8 cellular contexts compared by ENCODE assay signal in the genomic region with DNA sequence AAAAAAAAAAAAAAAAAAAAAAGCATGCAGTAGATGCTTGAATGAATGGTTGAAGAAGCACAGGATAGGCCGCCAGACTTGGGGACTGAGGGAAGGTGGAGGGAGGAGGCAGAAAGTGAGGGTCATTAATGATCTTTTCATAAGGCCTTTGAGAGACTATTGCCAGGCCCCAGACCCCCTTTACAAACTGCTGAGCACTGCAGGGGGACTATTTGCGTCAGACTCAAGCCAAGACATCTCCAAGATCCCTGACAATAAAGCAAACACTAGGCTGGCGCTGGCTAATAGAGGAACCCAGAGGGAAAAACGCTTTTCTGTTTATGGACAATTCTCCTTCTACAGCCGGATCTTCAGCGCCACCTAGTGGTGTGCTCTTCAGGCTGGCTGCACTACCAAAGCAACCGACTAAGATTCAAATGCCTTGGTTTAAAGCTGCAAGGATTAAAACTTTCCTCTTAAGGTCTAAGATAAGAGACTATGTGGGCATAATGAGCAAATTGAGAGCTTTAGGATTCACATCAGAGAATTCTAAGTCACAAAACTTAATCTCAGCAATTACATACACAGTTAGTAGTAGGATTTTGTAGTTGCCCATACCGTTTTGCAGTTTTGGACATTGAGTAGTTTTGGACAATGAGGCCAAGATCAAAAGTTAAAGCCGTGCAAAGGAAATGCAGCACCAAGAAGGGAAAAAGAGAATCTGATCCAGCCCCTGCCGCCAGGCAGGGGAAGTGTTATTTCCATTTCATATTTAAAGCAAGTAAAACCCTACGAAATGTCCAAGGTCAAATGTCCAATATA. TPM values are rescaled to one million over a fixed set of nuclear protein-coding genes. Genes with fewer than 3 reads are reported as not detected.
DNase-seq lines count a peak whose midpoint lies in the region; ATAC-seq and TF ChIP-seq lines count a peak whose summit lies in the region.

No MANE protein-coding gene starts in this region.

- H3K4me3 ChIP-seq in AG04449 (ENCODE audit: low read depth, low read length): no peak overlapping the region
- H3K4me3 ChIP-seq in PC-3 (ENCODE audit: low read length): no peak overlapping the region
- no peak overlapping the region for H3K4me3 ChIP-seq in fibroblast of lung (replicated peaks in 1 of 4; ENCODE audit: control extremely low read depth in 1 of 4, insufficient read depth in 1 of 4, low read depth in 3 of 4, low read length in 4 of 4)

- peak; percentile 87 for TF ChIP-seq CTCF in AG04449 (IDR thresholded peaks at IDR 0.05; ENCODE audit: insufficient read depth, low read length, missing control alignments)
- peak; percentile 96 for TF ChIP-seq CTCF in PC-3 (conservative IDR thresholded peaks at IDR 0.05; ENCODE audit: low read depth, low read length)
- TF ChIP-seq CTCF in fibroblast of lung (conservative IDR thresholded peaks at IDR 0.05 in 1 of 2, IDR thresholded peaks at IDR 0.05 in 1 of 2; ENCODE audit: low read depth in 1 of 2, low read length in 2 of 2): peak; percentile 99
- TF ChIP-seq CTCF in nephron progenitor cell (IDR thresholded peaks at IDR 0.05): peak; percentile 93

- H3K4me1 ChIP-seq in PC-3 (ENCODE audit: insufficient read depth, low read length): no peaks in the 10 kb centered on the region
- H3K4me1 ChIP-seq in fibroblast of lung (ENCODE audit: control insufficient read depth, extremely low read depth, insufficient read depth, low read length): no peaks in the 10 kb centered on the region

- H3K27ac ChIP-seq in PC-3 (ENCODE audit: low read length) (no peak overlapping the region), fibroblast of lung (ENCODE audit: insufficient read depth, low read length) (no peak overlapping the region), substantia nigra (ENCODE audit: low read depth, low read length, poor library complexity, severe bottlenecking) (no peak overlapping the region)

- H3K27me3 ChIP-seq in PC-3 (ENCODE audit: low read length): peaks cover 21% of the 10 kb centered on the region
- no peaks in the 10 kb centered on the region for H3K27me3 ChIP-seq in fibroblast of lung (ENCODE audit: control insufficient read depth, insufficient read depth, low read length)

- H3K36me3 Mint-ChIP-seq in activated T-cell treated with anti-CD3 and anti-CD28 coated beads, Interleukin-2, amount 50 U/mL, for 4 hours (ENCODE audit: insufficient read depth): no peaks in the 10 kb centered on the region
- no peaks in the 10 kb centered on the region for H3K36me3 Mint-ChIP-seq in nephron progenitor cell (ENCODE audit: low read depth)

- no peak overlapping the region for H3K27ac Mint-ChIP-seq in nephron progenitor cell

- intact Hi-C loops in PC-3 (cut with micrococcal nuclease): loop anchor here (2.0 to 10.0 kb wide), 5 partner anchors 117 to 807 kb away; a partner anchor contains a TSS

- CTCF ChIA-PET in AG04449 (lab: Yijun Ruan, JAX): interaction anchor here (0.6 to 4.6 kb wide), 37 partner anchors 8 to 1015 kb away, joined by 3 to 39 read pairs (median 4); a partner anchor contains a TSS
- CTCF ChIA-PET in PC-3 (lab: Charles Lee): interaction anchor here (0.6 to 0.7 kb wide), 4 partner anchors 19 to 546 kb away, joined by 3 to 6 read pairs (median 4); no protein-coding TSS in a partner anchor

- no peaks in the 10 kb centered on the region for H3F3A ChIP-seq in PC-3 (ENCODE audit: low read length, unreplicated experiment)

- H2AFZ ChIP-seq in PC-3 (ENCODE audit: low read length): no peak overlapping the region
- no peak overlapping the region for H2AFZ ChIP-seq in fibroblast of lung (ENCODE audit: low read length)

- H3K4me2 ChIP-seq in PC-3 (ENCODE audit: low read length): no peak overlapping the region
- H3K4me2 ChIP-seq in fibroblast of lung (ENCODE audit: extremely low read depth, insufficient read depth, low read length): no peak overlapping the region

- H3K9me3 Mint-ChIP-seq in activated T-cell treated with anti-CD3 and anti-CD28 coated beads, Interleukin-2, amount 50 U/mL, for 4 hours: no peaks in the 10 kb centered on the region
- H3K9me3 Mint-ChIP-seq in nephron progenitor cell: no peaks in the 10 kb centered on the region

- H3K36me3 ChIP-seq in PC-3 (ENCODE audit: low read depth, low read length) (no peaks in the 10 kb centered on the region), fibroblast of lung (ENCODE audit: control insufficient read depth, insufficient read depth, low read length) (no peaks in the 10 kb centered on the region)

- BruUV-seq in PC-3 (replicated peaks; lab: Mats Ljungman, UMichigan): no TSS peak

- ATAC-seq in GM18520 (IDR thresholded peaks at IDR 0.05; ENCODE audit: unreplicated experiment): peak; percentile 64
- peak; percentile 94 for ATAC-seq in PC-3
- ATAC-seq in activated T-cell treated with anti-CD3 and anti-CD28 coated beads, Interleukin-2, amount 50 U/mL, for 4 hours: peak; percentile 56 to 65

- H4K20me1 ChIP-seq in PC-3 (ENCODE audit: low read length): no peaks in the 10 kb centered on the region
- no peaks in the 10 kb centered on the region for H4K20me1 ChIP-seq in fibroblast of lung (ENCODE audit: control insufficient read depth, extremely low read depth, insufficient read depth, low read length)

- DNase-seq in AG04449 (ENCODE audit: low read depth, low spot score) (peak; percentile 24), LHCN-M2 (ENCODE audit: low read depth) (peak; percentile 72), PC-3 (peak; percentile 78), fibroblast of lung (ENCODE audit: low read depth in 2 of 2) (peak; percentile 56 to 84), nephron progenitor cell (peak; percentile 75), substantia nigra (lab: John Stamatoyannopoulos, UW) (peak in 41 of 49 donors; percentile 6 to 75 (median 50))
- DNase-seq in activated T-cell treated with anti-CD3 and anti-CD28 coated beads, Interleukin-2, amount 50 U/mL, for 4 hours: peak; percentile 52

- peaks cover 2% of the 10 kb centered on the region for H3K4me1 Mint-ChIP-seq in activated T-cell treated with anti-CD3 and anti-CD28 coated beads, Interleukin-2, amount 50 U/mL, for 4 hours (ENCODE audit: low read depth)
- H3K4me1 Mint-ChIP-seq in nephron progenitor cell: no peaks in the 10 kb centered on the region

- H3K79me2 ChIP-seq in PC-3 (ENCODE audit: low read length): no peaks in the 10 kb centered on the region
- H3K79me2 ChIP-seq in fibroblast of lung (ENCODE audit: control insufficient read depth, insufficient read depth, low read length): no peaks in the 10 kb centered on the region

- H3K9me3 ChIP-seq in PC-3 (ENCODE audit: low read length) (no peaks in the 10 kb centered on the region), fibroblast of lung (ENCODE audit: control insufficient read depth, insufficient read depth, low read depth, low read length) (no peaks in the 10 kb centered on the region)

- POLR2A ChIA-PET in AG04449 (lab: Yijun Ruan, JAX) (no interaction called here), PC-3 (lab: Charles Lee; ENCODE audit: unreplicated experiment) (no interaction called here)

- no peaks in the 10 kb centered on the region for H3K9me2 ChIP-seq in PC-3 (replicated peaks; ENCODE audit: low read length)

- H3K4me3 Mint-ChIP-seq in activated T-cell treated with anti-CD3 and anti-CD28 coated beads, Interleukin-2, amount 50 U/mL, for 4 hours: no peak overlapping the region
- no peak overlapping the region for H3K4me3 Mint-ChIP-seq in nephron progenitor cell

- H3K27me3 Mint-ChIP-seq in activated T-cell treated with anti-CD3 and anti-CD28 coated beads, Interleukin-2, amount 50 U/mL, for 4 hours (ENCODE audit: low read depth): peaks cover 33% of the 10 kb centered on the region
- H3K27me3 Mint-ChIP-seq in nephron progenitor cell (ENCODE audit: low read depth, poor library complexity): peaks cover 17% of the 10 kb centered on the region

- H3K9ac ChIP-seq in PC-3 (ENCODE audit: low read length) (no peak overlapping the region), fibroblast of lung (ENCODE audit: insufficient read depth, low read length) (no peak overlapping the region)

RNA-seq across cellular contexts. Expression of a gene that starts 17.9 kb away (rescaled TPM):
- 30.9 and 31.1 TPM in 2 replicates for total RNA-seq in LHCN-M2 (2014; rRNA removed)
- 13.4 TPM for polyA plus RNA-seq in LHCN-M2 (2012)
- 38.2 and 40.3 TPM in 2 replicates for total RNA-seq in PC-3 (2014; rRNA removed)
- total RNA-seq in activated T-cell treated with anti-CD3 and anti-CD28 coated beads, Interleukin-2, amount 50 U/mL, for 4 hours: 10 to 100 TPM; 79.9 to 94.5 (median 90.2) TPM
- 17.2 and 20.8 TPM in 2 replicates for total RNA-seq in fibroblast of lung
- 38.7 and 42.5 TPM in 2 replicates for polyA plus RNA-seq in fibroblast of lung
- polyA plus RNA-seq in fibroblast of lung (2012): 18.1 and 18.9 TPM in 2 replicates
- 13.7 and 16.3 TPM in 2 replicates for polyA minus RNA-seq in fibroblast of lung (ENCODE audit: low replicate concordance)

Comparison
In these comparisons a context has a peak if more than half of its experiments do, and no peak if none do; other contexts are left out.
1. DNase-seq: peak in every context shown above with its lines; median percentile 78 in PC-3; 75 in nephron progenitor cell; 72 in LHCN-M2; 70 in fibroblast of lung; 52 in activated T-cell treated with anti-CD3 and anti-CD28 coated beads, Interleukin-2, amount 50 U/mL, for 4 hours; 50 in substantia nigra; 24 in AG04449.